ENCODE assay signal across 1 cellular context in genomic region chr6:3252369-3252768, GRCh38.
TF ChIP-seq lines count a peak whose summit lies in the region.

No MANE protein-coding gene starts in this region.

TF ChIP-seq in HepG2, 621 proteins besides CTCF, POLR2A, EP300 and RAD21 (continues in another document):
- TF ChIP-seq KLF6 (CRISPR knock-in tag; IDR thresholded peaks at IDR 0.05): no peak
- TF ChIP-seq HNF4A (CRISPR knock-in tag; IDR thresholded peaks at IDR 0.05): 0 out of 2 replicates have a peak, but pooled peaks have one; percentile 8
- peak; percentile 71 for TF ChIP-seq SAP130 (CRISPR knock-in tag; IDR thresholded peaks at IDR 0.05; ENCODE audit: low read depth)
- no peak for TF ChIP-seq ZBTB34 (CRISPR knock-in tag; IDR thresholded peaks at IDR 0.05)
- TF ChIP-seq ZSCAN25 (CRISPR knock-in tag; IDR thresholded peaks at IDR 0.05): no peak
- no peak for TF ChIP-seq KMT2A (CRISPR knock-in tag; IDR thresholded peaks at IDR 0.05)
- no peak for TF ChIP-seq ZBTB42 (CRISPR knock-in tag; IDR thresholded peaks at IDR 0.05)
- TF ChIP-seq NCOA2 (CRISPR knock-in tag; IDR thresholded peaks at IDR 0.05): no peak
- TF ChIP-seq ZKSCAN5 (CRISPR knock-in tag; IDR thresholded peaks at IDR 0.05): no peak
- TF ChIP-seq DMAP1 (CRISPR knock-in tag; IDR thresholded peaks at IDR 0.05): no peak
- TF ChIP-seq MEIS2 (CRISPR knock-in tag; IDR thresholded peaks at IDR 0.05): 0 out of 2 replicates have a peak, but pooled peaks have one; percentile 28
- no peak for TF ChIP-seq RBFOX2 (IDR thresholded peaks at IDR 0.05; ENCODE audit: low read depth, low read length)
- no peak for TF ChIP-seq PATZ1 (CRISPR knock-in tag; IDR thresholded peaks at IDR 0.05)
- TF ChIP-seq TRIM24 (CRISPR knock-in tag; IDR thresholded peaks at IDR 0.05): 0 out of 2 replicates have a peak, but pooled peaks have one; percentile 30
- no peak for TF ChIP-seq KDM3A (CRISPR knock-in tag; IDR thresholded peaks at IDR 0.05; ENCODE audit: low read depth)
- no peak for TF ChIP-seq ZNF101 (CRISPR knock-in tag; IDR thresholded peaks at IDR 0.05; ENCODE audit: borderline replicate concordance, low read depth)
- no peak for TF ChIP-seq ZNF780A (CRISPR knock-in tag; IDR thresholded peaks at IDR 0.05)
- TF ChIP-seq PRDM4 (CRISPR knock-in tag; IDR thresholded peaks at IDR 0.05; ENCODE audit: borderline replicate concordance): no peak
- no peak for TF ChIP-seq HMG20B (CRISPR knock-in tag; conservative IDR thresholded peaks at IDR 0.05)
- no peak for TF ChIP-seq ZFP62 (CRISPR knock-in tag; IDR thresholded peaks at IDR 0.05)
- TF ChIP-seq WIZ (CRISPR knock-in tag; IDR thresholded peaks at IDR 0.05): no peak
- TF ChIP-seq ZNF605 (CRISPR knock-in tag; IDR thresholded peaks at IDR 0.05): peak; percentile 30; the same call in 1 of the 2 replicates
- TF ChIP-seq TEAD3 (CRISPR knock-in tag; optimal IDR thresholded peaks at IDR 0.05; ENCODE audit: borderline replicate concordance): no peak
- TF ChIP-seq ZNF282 (IDR thresholded peaks at IDR 0.05; ENCODE audit: partially characterized antibody): no peak
- no peak for TF ChIP-seq RBM22 (optimal IDR thresholded peaks at IDR 0.05; ENCODE audit: low read length)
- TF ChIP-seq ZBTB1 (CRISPR knock-in tag; IDR thresholded peaks at IDR 0.05; ENCODE audit: borderline replicate concordance): no peak
- no peak for TF ChIP-seq ZNF879 (CRISPR knock-in tag; IDR thresholded peaks at IDR 0.05)
- TF ChIP-seq ZSCAN21 (CRISPR knock-in tag; IDR thresholded peaks at IDR 0.05; ENCODE audit: borderline replicate concordance): no peak
- TF ChIP-seq KDM5B (CRISPR knock-in tag; IDR thresholded peaks at IDR 0.05; ENCODE audit: borderline replicate concordance): 0 out of 2 replicates have a peak, but pooled peaks have one; percentile 53
- no peak for TF ChIP-seq NR2F2 (IDR thresholded peaks at IDR 0.05; ENCODE audit: borderline replicate concordance, low read depth)
- TF ChIP-seq MIXL1 (CRISPR knock-in tag; IDR thresholded peaks at IDR 0.05): no peak
- TF ChIP-seq ATF6 (CRISPR knock-in tag; conservative IDR thresholded peaks at IDR 0.05): no peak
- no peak for TF ChIP-seq ZNF546 (CRISPR knock-in tag; conservative IDR thresholded peaks at IDR 0.05)
- TF ChIP-seq SRF (IDR thresholded peaks at IDR 0.05; ENCODE audit: low read depth, low read length): no peak
- TF ChIP-seq ZFP91 (CRISPR knock-in tag; IDR thresholded peaks at IDR 0.05; ENCODE audit: borderline replicate concordance): peak; percentile 38; the same call in 1 of the 2 replicates
- no peak for TF ChIP-seq THAP8 (CRISPR knock-in tag; IDR thresholded peaks at IDR 0.05; ENCODE audit: borderline replicate concordance)
- no peak for TF ChIP-seq SIN3A (IDR thresholded peaks at IDR 0.05; ENCODE audit: borderline replicate concordance, low read depth, low read length)
- no peak for TF ChIP-seq ZNF552 (CRISPR knock-in tag; IDR thresholded peaks at IDR 0.05; ENCODE audit: borderline replicate concordance)
- no peak for TF ChIP-seq ZNF432 (CRISPR knock-in tag; IDR thresholded peaks at IDR 0.05; ENCODE audit: borderline replicate concordance)
- no peak for TF ChIP-seq ZNF800 (CRISPR knock-in tag; IDR thresholded peaks at IDR 0.05)
- no peak for TF ChIP-seq CBX5 (CRISPR knock-in tag; IDR thresholded peaks at IDR 0.05; ENCODE audit: borderline replicate concordance)
- TF ChIP-seq THAP7 (CRISPR knock-in tag; IDR thresholded peaks at IDR 0.05): 0 out of 2 replicates have a peak, but pooled peaks have one; percentile 41
- TF ChIP-seq SNRNP70 (IDR thresholded peaks at IDR 0.05; ENCODE audit: low read depth, low read length): no peak
- no peak for TF ChIP-seq HOXD1 (CRISPR knock-in tag; IDR thresholded peaks at IDR 0.05)
- no peak for TF ChIP-seq SMC3 (IDR thresholded peaks at IDR 0.05; ENCODE audit: low read length)
- TF ChIP-seq ZNF280D (CRISPR knock-in tag; IDR thresholded peaks at IDR 0.05): no peak
- no peak for TF ChIP-seq EZH2 (conservative IDR thresholded peaks at IDR 0.05; ENCODE audit: low read depth, low read length)
- no peak for TF ChIP-seq NR1H2 (CRISPR knock-in tag; IDR thresholded peaks at IDR 0.05; ENCODE audit: borderline replicate concordance, low read depth)
- no peak for TF ChIP-seq HNRNPUL1 (IDR thresholded peaks at IDR 0.05; ENCODE audit: low read depth, low read length)
- no peak for TF ChIP-seq HINFP (CRISPR knock-in tag; IDR thresholded peaks at IDR 0.05; ENCODE audit: low read depth)
- no peak for TF ChIP-seq HNRNPLL (IDR thresholded peaks at IDR 0.05; ENCODE audit: low read depth, low read length, poor library complexity, severe bottlenecking)
- TF ChIP-seq YEATS2 (CRISPR knock-in tag; IDR thresholded peaks at IDR 0.05; ENCODE audit: borderline replicate concordance): no peak
- TF ChIP-seq MED13 (CRISPR knock-in tag; IDR thresholded peaks at IDR 0.05): no peak
